ENCODE assay signal across 8 cellular contexts in genomic region chr18:48939368-48940097, GRCh38. TPM values are rescaled to one million over a fixed set of nuclear protein-coding genes. Genes with fewer than 3 reads are reported as not detected.
DNase-seq lines count a peak whose midpoint lies in the region; ATAC-seq and TF ChIP-seq lines count a peak whose summit lies in the region.

No MANE protein-coding gene starts in this region.

- intact Hi-C loops in breast epithelium (cut with DNase I; ENCODE audit: low total_unique reads) (no loop called here), right lobe of liver (cut with DNase I) (loop anchor here (10.0 kb wide), 1 partner anchor 155 kb away; no protein-coding TSS in a partner anchor)

- H3K27me3 Mint-ChIP-seq in T-helper 2 cell treated with Interferon-gamma antibody and Interleukin-4, amounts not matched to agents 5 μg/mL and 100 μg/mL, for 36 hours (ENCODE audit: low read depth): no peaks in the 10 kb centered on the region

- H3K27ac Mint-ChIP-seq in T-helper 2 cell treated with Interferon-gamma antibody and Interleukin-4, amounts not matched to agents 5 μg/mL and 100 μg/mL, for 36 hours: peak overlapping the region; percentile 89

- peak overlapping the region; percentile 81 to 87 for H3K27ac ChIP-seq in breast epithelium
- H3K27ac ChIP-seq in right lobe of liver: peak overlapping the region in 2 of 3 donors; percentile 21 to 34
- H3K27ac ChIP-seq in thymus (ENCODE audit: low read depth): peak overlapping the region; percentile 8

- DNase-seq in T-helper 2 cell treated with Interferon-gamma antibody and Interleukin-4, amounts not matched to agents 5 μg/mL and 100 μg/mL, for 36 hours (ENCODE audit: low spot score): no peak
- no peak for DNase-seq in T-helper 2 cell
- DNase-seq in breast epithelium (ENCODE audit: low spot score in 2 of 2): no peak
- DNase-seq in right lobe of liver: no peak
- DNase-seq in stimulated activated naive CD4-positive, alpha-beta T cell (lab: John Stamatoyannopoulos, UW): no peak
- DNase-seq in NCI-H1105 (lab: John Stamatoyannopoulos, UW): no peak

- peaks cover 87% of the 10 kb centered on the region for H3K4me1 Mint-ChIP-seq in T-helper 2 cell treated with Interferon-gamma antibody and Interleukin-4, amounts not matched to agents 5 μg/mL and 100 μg/mL, for 36 hours (ENCODE audit: low read depth)

- H3K36me3 ChIP-seq in breast epithelium (no peaks in the 10 kb centered on the region), right lobe of liver (peaks cover 0 to 10% (median under 1%) of the 10 kb centered on the region in 4 donors), thymus (ENCODE audit: control insufficient read depth, insufficient read depth) (peaks cover 6% of the 10 kb centered on the region)

- TF ChIP-seq CTCF in breast epithelium (IDR thresholded peaks at IDR 0.05): no peak
- TF ChIP-seq CTCF in right lobe of liver (IDR thresholded peaks at IDR 0.05): no peak

- H3K9me3 ChIP-seq in breast epithelium: no peaks in the 10 kb centered on the region
- no peaks in the 10 kb centered on the region for H3K9me3 ChIP-seq in right lobe of liver
- H3K9me3 ChIP-seq in thymus (ENCODE audit: control insufficient read depth): no peaks in the 10 kb centered on the region

- H3K27me3 ChIP-seq in breast epithelium (no peaks in the 10 kb centered on the region), right lobe of liver (no peaks in the 10 kb centered on the region), thymus (ENCODE audit: control insufficient read depth, insufficient read depth) (peaks cover 57% of the 10 kb centered on the region)

- H3K4me3 ChIP-seq in breast epithelium (peak overlapping the region; percentile 28 to 61 (median 31)), right lobe of liver (no peak overlapping the region), thymus (ENCODE audit: low read length) (no peak overlapping the region)

- H3K9me3 Mint-ChIP-seq in T-helper 2 cell treated with Interferon-gamma antibody and Interleukin-4, amounts not matched to agents 5 μg/mL and 100 μg/mL, for 36 hours: no peaks in the 10 kb centered on the region

- 12% methylated on average over 9 of the region's 13 CpGs for WGBS in right lobe of liver (ENCODE audit: insufficient coverage, low coverage, low lambda C conversion rate, missing lambda C conversion rate)
- WGBS in thymus: 70% methylated on average over 13 of the region's 13 CpGs

- H3K36me3 Mint-ChIP-seq in T-helper 2 cell treated with Interferon-gamma antibody and Interleukin-4, amounts not matched to agents 5 μg/mL and 100 μg/mL, for 36 hours (ENCODE audit: low read depth): peaks cover 73% of the 10 kb centered on the region

- TF ChIP-seq POLR2A in breast epithelium (IDR thresholded peaks at IDR 0.05) (no peak), right lobe of liver (IDR thresholded peaks at IDR 0.05) (no peak)

- ATAC-seq in right lobe of liver (peak in 2 of 4 donors; percentile 6 to 17), HG03520 (IDR thresholded peaks at IDR 0.05; ENCODE audit: unreplicated experiment) (no peak)

- H3K4me1 ChIP-seq in breast epithelium: peaks cover 9 to 48% of the 10 kb centered on the region in 2 donors
- H3K4me1 ChIP-seq in right lobe of liver: peaks cover 0 to 79% (median 31%) of the 10 kb centered on the region in 4 donors
- peaks cover 28% of the 10 kb centered on the region for H3K4me1 ChIP-seq in thymus (ENCODE audit: control insufficient read depth, insufficient read depth, low read length)

- peak overlapping the region; percentile 83 for H3K4me3 Mint-ChIP-seq in T-helper 2 cell treated with Interferon-gamma antibody and Interleukin-4, amounts not matched to agents 5 μg/mL and 100 μg/mL, for 36 hours

RNA-seq across cellular contexts. Expression of gene SMAD7, which starts 11.2 kb away (rescaled TPM):
- total RNA-seq in breast epithelium (10 to 100 TPM; 17.4 to 21.2 (median 20.6) TPM), right lobe of liver (10 to 100 TPM in 4 of 6 experiments, 1 to 10 TPM in 2; 8.2 to 13.5 (median 11.0) TPM)
- 7.8 TPM for polyA plus RNA-seq in thymus

Comparison
In these comparisons a context has a peak if more than half of its experiments do, and no peak if none do; other contexts are left out.
1. H3K27ac ChIP-seq: peak in every context shown above with its lines; median percentile 84 in breast epithelium; 28 in right lobe of liver; 8 in thymus.
2. H3K4me3 ChIP-seq: peak in breast epithelium (3 of 3); none in right lobe of liver (0 of 3) and thymus (single experiment).